Comparison of ENCODE assay signal across 8 cellular contexts in genomic region chr14:49861581-49861922, GRCh38. TPM values are rescaled to one million over a fixed set of nuclear protein-coding genes. Genes with fewer than 3 reads are reported as not detected.
DNase-seq lines count a peak whose midpoint lies in the region; ATAC-seq, FAIRE-seq and TF ChIP-seq lines count a peak whose summit lies in the region.

No MANE protein-coding gene starts in this region.

- H3K9me3 ChIP-seq in HAP-1 (no peaks in the 10 kb centered on the region), endothelial cell of umbilical vein (replicated peaks; ENCODE audit: control insufficient read depth, insufficient read depth, low read length) (no peaks in the 10 kb centered on the region)

- TF ChIP-seq CTCF in activated CD8-positive, alpha-beta T cell treated with anti-CD3 and anti-CD28 coated beads for 36 hours (IDR thresholded peaks at IDR 0.05) = no peak
- no peak for TF ChIP-seq CTCF in endothelial cell of umbilical vein (IDR thresholded peaks at IDR 0.05; ENCODE audit: extremely low read depth in 1 of 2, insufficient read depth in 1 of 2, low read depth in 1 of 2, low read length in 2 of 2)

- H3K4me3 ChIP-seq in HAP-1 (peak overlapping the region; percentile 67), endothelial cell of umbilical vein (replicated peaks in 1 of 3; ENCODE audit: insufficient read depth in 1 of 3, low read depth in 1 of 3, low read length in 3 of 3) (peak overlapping the region; percentile 59 to 91 (median 73))

- H3K27ac Mint-ChIP-seq in activated CD8-positive, alpha-beta T cell treated with anti-CD3 and anti-CD28 coated beads for 36 hours = no peak overlapping the region

- H3K27me3 ChIP-seq in HAP-1 (ENCODE audit: low read depth) (no peaks in the 10 kb centered on the region), endothelial cell of umbilical vein (ENCODE audit: control insufficient read depth in 2 of 2, insufficient read depth in 2 of 2, low read length in 2 of 2) (no peaks in the 10 kb centered on the region)

- intact Hi-C loops in activated CD8-positive, alpha-beta T cell treated with anti-CD3 and anti-CD28 coated beads for 36 hours (cut with micrococcal nuclease) = loop anchor here (5.0 to 10.0 kb wide), 4 partner anchors 143 to 663 kb away; partner anchors contain the start of gene SOS2
- intact Hi-C loops in endothelial cell of umbilical vein (cut with micrococcal nuclease) = no loop called here

- peak overlapping the region; percentile 96 for H3K4me2 ChIP-seq in endothelial cell of umbilical vein (ENCODE audit: insufficient read depth, low read length)

- H3K9ac ChIP-seq in endothelial cell of umbilical vein (replicated peaks; ENCODE audit: extremely low read depth, insufficient read depth, low read length) = peak overlapping the region; percentile 94

- peaks cover 7% of the 10 kb centered on the region for H3K36me3 Mint-ChIP-seq in activated CD8-positive, alpha-beta T cell treated with anti-CD3 and anti-CD28 coated beads for 36 hours (ENCODE audit: low read depth)

- H3K9me1 ChIP-seq in endothelial cell of umbilical vein (replicated peaks; ENCODE audit: control insufficient read depth, extremely low read depth, insufficient read depth, low read length) = no peaks in the 10 kb centered on the region

- DNase-seq in CMK (ENCODE audit: low read depth) (peak; percentile 33), HAP-1 (ENCODE audit: low spot score in 2 of 2) (peak; percentile 72 to 85), NCI-H748 (lab: John Stamatoyannopoulos, UW; ENCODE audit: unreplicated experiment) (peak; percentile 60), endothelial cell of umbilical vein (ENCODE audit: low read depth, low spot score) (no peak), middle frontal gyrus (ENCODE audit: extremely low spot score, low spot score) (peak; percentile 19)
- peak; percentile 78 for DNase-seq in activated CD8-positive, alpha-beta T cell treated with anti-CD3 and anti-CD28 coated beads for 36 hours
- DNase-seq in stimulated activated CD8-positive, alpha-beta memory T cell treated with anti-CD3 and anti-CD28 coated beads, Interleukin-4, amount 100 ng/mL, for 48 hours = peak; percentile 75

- no peaks in the 10 kb centered on the region for H4K20me1 ChIP-seq in endothelial cell of umbilical vein (replicated peaks; ENCODE audit: control insufficient read depth, extremely low read depth, insufficient read depth, low read length)

- H3K27me3 Mint-ChIP-seq in activated CD8-positive, alpha-beta T cell treated with anti-CD3 and anti-CD28 coated beads for 36 hours = peaks cover 2% of the 10 kb centered on the region

- peak overlapping the region; percentile 77 for H3K27ac ChIP-seq in endothelial cell of umbilical vein (ENCODE audit: insufficient read depth, low read depth, low read length)

- no peaks in the 10 kb centered on the region for H3K9me3 Mint-ChIP-seq in activated CD8-positive, alpha-beta T cell treated with anti-CD3 and anti-CD28 coated beads for 36 hours

- peaks cover 20% of the 10 kb centered on the region for H3K4me1 Mint-ChIP-seq in activated CD8-positive, alpha-beta T cell treated with anti-CD3 and anti-CD28 coated beads for 36 hours (ENCODE audit: low read depth)

- peak overlapping the region; percentile 98 for H2AFZ ChIP-seq in endothelial cell of umbilical vein (ENCODE audit: low read depth, low read length)

- no peak overlapping the region for H3K4me3 Mint-ChIP-seq in activated CD8-positive, alpha-beta T cell treated with anti-CD3 and anti-CD28 coated beads for 36 hours

- in situ Hi-C loops in HAP-1 (cut with MboI; ENCODE audit: low sequenced_read_pairs) = no loop called here

- no peak for TF ChIP-seq POLR2A in endothelial cell of umbilical vein (IDR thresholded peaks at IDR 0.05; ENCODE audit: low read depth, low read length)

- no peaks in the 10 kb centered on the region for H3K79me2 ChIP-seq in endothelial cell of umbilical vein (ENCODE audit: control insufficient read depth, insufficient read depth, low read length)

- H3K4me1 ChIP-seq in HAP-1 (peaks cover 6% of the 10 kb centered on the region), endothelial cell of umbilical vein (ENCODE audit: control insufficient read depth, extremely low read depth, insufficient read depth, low read length) (peaks cover 15% of the 10 kb centered on the region)

- peak; percentile 2 for ATAC-seq in activated CD8-positive, alpha-beta T cell treated with anti-CD3 and anti-CD28 coated beads for 36 hours
- ATAC-seq in GM21447 (IDR thresholded peaks at IDR 0.05; ENCODE audit: unreplicated experiment) = no peak

- POLR2A ChIA-PET in activated CD8-positive, alpha-beta T cell treated with anti-CD3 and anti-CD28 coated beads for 36 hours (lab: Charles Lee) = interaction anchor here (0.6 to 7.3 kb wide), 25 partner anchors 10 to 265 kb away, joined by 3 to 65 read pairs (median 9); partner anchors contain the start of genes ARF6, KLHDC2, NEMF and VCPKMT
- POLR2A ChIA-PET in endothelial cell of umbilical vein (lab: Charles Lee) = interaction anchor here (0.6 to 2.3 kb wide), 3 partner anchors 9 to 94 kb away, joined by 3 to 9 read pairs (median 5); partner anchors contain the start of genes KLHDC2 and NEMF

- CTCF ChIA-PET in activated CD8-positive, alpha-beta T cell treated with anti-CD3 and anti-CD28 coated beads for 36 hours (lab: Charles Lee) = interaction anchor here (0.7 to 12.7 kb wide), 47 partner anchors 8 to 924 kb away, joined by 3 to 218 read pairs (median 5); partner anchors contain the start of genes ARF6, DMAC2L, DNAAF2 and KLHDC2
- CTCF ChIA-PET in endothelial cell of umbilical vein (lab: Charles Lee) = interaction anchor here (0.6 to 11.0 kb wide), 41 partner anchors 8 to 744 kb away, joined by 3 to 242 read pairs (median 5); partner anchors contain the start of genes ARF6, ATL1, DNAAF2 and KLHDC2

- no TSS peak for BruUV-seq in endothelial cell of umbilical vein (replicated peaks; lab: Mats Ljungman, UMichigan)

- dilution Hi-C loops in endothelial cell of umbilical vein (cut with MboI; ENCODE audit: extremely low pct_ligation_motif_present, low sequenced_read_pairs) = loop anchor here (10.0 kb wide), 1 partner anchor 243 kb away; no protein-coding TSS in a partner anchor

- FAIRE-seq in endothelial cell of umbilical vein (lab: Jason Lieb, UNC) = no peak

- H3K36me3 ChIP-seq in HAP-1 (replicated peaks) (no peaks in the 10 kb centered on the region), endothelial cell of umbilical vein (ENCODE audit: control insufficient read depth in 2 of 2, extremely low read depth in 1 of 2, insufficient read depth in 2 of 2, low read length in 2 of 2) (no peaks in the 10 kb centered on the region)

TF ChIP-seq in endothelial cell of umbilical vein, 7 proteins besides CTCF, POLR2A, EP300 and RAD21:
- TF ChIP-seq EZH2 (IDR thresholded peaks at IDR 0.05; ENCODE audit: borderline replicate concordance, low read depth, low read length, severe bottlenecking) (no peak), MAX (IDR thresholded peaks at IDR 0.05; ENCODE audit: insufficient read depth, insufficient read length) (no peak), FOS (IDR thresholded peaks at IDR 0.05; ENCODE audit: borderline replicate concordance, insufficient read depth, low read length) (no peak), JUN (IDR thresholded peaks at IDR 0.05; ENCODE audit: borderline replicate concordance, insufficient read depth, insufficient read length, low read depth) (no peak), MYC (IDR thresholded peaks at IDR 0.05; ENCODE audit: low read depth, low read length) (no peak), POLR2AphosphoS5 (IDR thresholded peaks at IDR 0.05; ENCODE audit: insufficient read depth, low read depth, low read length) (no peak), GATA2 (IDR thresholded peaks at IDR 0.05; ENCODE audit: insufficient read depth, insufficient read length, low read depth, low read length) (no peak)

RNA-seq across cellular contexts. Expression of gene NEMF, which starts 9.0 kb away (rescaled TPM):
- 10 to 100 TPM; 62.3 to 63.8 TPM for total RNA-seq in activated CD8-positive, alpha-beta T cell treated with anti-CD3 and anti-CD28 coated beads for 36 hours
- total RNA-seq in endothelial cell of umbilical vein = 71.4 and 74.2 TPM in 2 replicates
- polyA plus RNA-seq in endothelial cell of umbilical vein = 7.9 and 12.2 TPM in 2 replicates
- polyA plus RNA-seq in endothelial cell of umbilical vein (2011; cell fraction: cytosol; rRNA removed) = 17.5 and 17.8 TPM in 2 replicates
- polyA plus RNA-seq in endothelial cell of umbilical vein (2011; cell fraction: nucleus; rRNA removed) = 71.5 and 92.8 TPM in 2 replicates
- 43.5 and 50.1 TPM in 2 replicates for polyA plus RNA-seq in endothelial cell of umbilical vein (2012)
- 71.1 and 72.7 TPM in 2 replicates for polyA minus RNA-seq in endothelial cell of umbilical vein
- 17.4 TPM for polyA minus RNA-seq in endothelial cell of umbilical vein (2011; cell fraction: cytosol; rRNA and poly(A)+ RNA removed)
- 137 and 138 TPM in 2 replicates for polyA minus RNA-seq in endothelial cell of umbilical vein (2011; cell fraction: nucleus; rRNA and poly(A)+ RNA removed)

RNA-seq across cellular contexts. Expression of gene ARF6, which starts 31.3 kb away (rescaled TPM):
- 100 to 1,000 TPM; 170 TPM for total RNA-seq in activated CD8-positive, alpha-beta T cell treated with anti-CD3 and anti-CD28 coated beads for 36 hours
- 73.2 and 73.6 TPM in 2 replicates for total RNA-seq in endothelial cell of umbilical vein
- 19.3 and 21.7 TPM in 2 replicates for polyA plus RNA-seq in endothelial cell of umbilical vein
- 24.9 and 25.7 TPM in 2 replicates for polyA plus RNA-seq in endothelial cell of umbilical vein (2011; cell fraction: cytosol; rRNA removed)
- polyA plus RNA-seq in endothelial cell of umbilical vein (2011; cell fraction: nucleus; rRNA removed) = 15.5 and 19.7 TPM in 2 replicates
- polyA plus RNA-seq in endothelial cell of umbilical vein (2012) = 32.3 and 43.2 TPM in 2 replicates
- 26.5 and 30.5 TPM in 2 replicates for polyA minus RNA-seq in endothelial cell of umbilical vein
- polyA minus RNA-seq in endothelial cell of umbilical vein (2011; cell fraction: cytosol; rRNA and poly(A)+ RNA removed) = 17.2 TPM
- 13.5 and 14.0 TPM in 2 replicates for polyA minus RNA-seq in endothelial cell of umbilical vein (2011; cell fraction: nucleus; rRNA and poly(A)+ RNA removed)
